ENCODE assay signal across 8 cellular contexts in genomic region chr1:54287176-54287650, GRCh38.
A peak's percentile ranks its signal among the peaks of the same experiment; 100 is the strongest.
DNase-seq lines count a peak whose midpoint lies in the region; ATAC-seq and TF ChIP-seq lines count a peak whose summit lies in the region.

No MANE protein-coding gene starts in this region.

- peak overlapping the region; percentile 17 for H3K9ac ChIP-seq in NT2/D1 (ENCODE audit: insufficient read length, low read depth)

- H3K4me1 ChIP-seq in A673 (ENCODE audit: insufficient read depth, low read length, poor library complexity, severe bottlenecking) (peaks cover 13% of the 10 kb centered on the region), NT2/D1 (ENCODE audit: insufficient read depth, insufficient read length) (peaks cover 39% of the 10 kb centered on the region), heart left ventricle (peaks cover 8 to 86% (median 64%) of the 10 kb centered on the region in 12 donors)

- peak overlapping the region; percentile 59 for H3K27ac ChIP-seq in A673 (ENCODE audit: low read depth, low read length, poor library complexity, severe bottlenecking)
- H3K27ac ChIP-seq in heart left ventricle = peak overlapping the region; percentile 61 to 85 (median 80)

- H3K36me3 ChIP-seq in A673 (ENCODE audit: insufficient read depth, low read length, poor library complexity, severe bottlenecking) (no peaks in the 10 kb centered on the region), NT2/D1 (ENCODE audit: insufficient read depth, insufficient read length, low read length) (peaks cover 2% of the 10 kb centered on the region), heart left ventricle (no peaks in the 10 kb centered on the region)

- H3K4me3 ChIP-seq in A673 (ENCODE audit: low read depth, low read length, poor library complexity, severe bottlenecking) (no peak overlapping the region), NT2/D1 (ENCODE audit: insufficient read length, low read depth) (no peak overlapping the region), heart left ventricle (no peak overlapping the region), skeletal muscle cell (ENCODE audit: low read depth, low read length) (no peak overlapping the region)

- POLR2A ChIA-PET in A673 (lab: Charles Lee; ENCODE audit: low non-redundant PET) = no interaction called here

- H3K9me3 ChIP-seq in A673 (ENCODE audit: low read depth, low read length, poor library complexity, severe bottlenecking) = no peaks in the 10 kb centered on the region
- H3K9me3 ChIP-seq in NT2/D1 (ENCODE audit: insufficient read depth, low read length) = no peaks in the 10 kb centered on the region
- H3K9me3 ChIP-seq in heart left ventricle = no peaks in the 10 kb centered on the region

- peak; percentile 73 for DNase-seq in A673 (ENCODE audit: low spot score)
- no peak for DNase-seq in NT2/D1 (ENCODE audit: low read depth, low spot score)
- peak; percentile 71 for DNase-seq in activated naive CD4-positive, alpha-beta T cell treated with anti-CD3 and anti-CD28 coated beads, Interleukin-2, amount 50 U/mL, for 16 hours
- DNase-seq in heart left ventricle = peak; percentile 72 to 89 (median 80)
- peak; percentile 78 for DNase-seq in skeletal muscle cell (ENCODE audit: low read depth)
- no peak for DNase-seq in glomerular visceral epithelial cell (ENCODE audit: extremely low spot score)

- 11 to 16% (median 13%) methylated on average over 5 to 8 of the region's 8 CpGs for WGBS in heart left ventricle, 4 donors

- BruUV-seq in A673 (replicated peaks; lab: Mats Ljungman, UMichigan) = no TSS peak

- TF ChIP-seq POLR2A in heart left ventricle (IDR thresholded peaks at IDR 0.05) = peak in 1 of 2 donors; percentile 10

- TF ChIP-seq CTCF in A673 (conservative IDR thresholded peaks at IDR 0.05; ENCODE audit: low read depth, low read length) = no peak
- TF ChIP-seq CTCF in heart left ventricle (IDR thresholded peaks at IDR 0.05) = no peak

- intact Hi-C loops in A673 (cut with micrococcal nuclease; ENCODE audit: unreplicated experiment) = no loop called here
- intact Hi-C loops in heart left ventricle (cut with DNase I) = no loop called here

- ATAC-seq in GM21717 (IDR thresholded peaks at IDR 0.05; ENCODE audit: unreplicated experiment) (peak; percentile 72), heart left ventricle (peak; percentile 83 to 92 (median 91)), HG03135 (IDR thresholded peaks at IDR 0.05; ENCODE audit: unreplicated experiment) (no peak)

- CTCF ChIA-PET in A673 (lab: Charles Lee) = interaction anchor here (0.6 kb wide), 1 partner anchor 202 kb away, joined by 4 read pairs; no protein-coding TSS in a partner anchor

- H3K27me3 ChIP-seq in A673 (replicated peaks; ENCODE audit: insufficient read depth, low read depth, low read length, poor library complexity) (no peaks in the 10 kb centered on the region), NT2/D1 (ENCODE audit: insufficient read depth, insufficient read length) (no peaks in the 10 kb centered on the region), heart left ventricle (no peaks in the 10 kb centered on the region)

Comparison
In these comparisons a context has a peak if more than half of its experiments do, and no peak if none do; other contexts are left out.
1. DNase-seq: peak in A673 (single experiment), activated naive CD4-positive, alpha-beta T cell treated with anti-CD3 and anti-CD28 coated beads, Interleukin-2, amount 50 U/mL, for 16 hours (single experiment), heart left ventricle (5 of 5) and skeletal muscle cell (single experiment); none in NT2/D1 (single experiment) and glomerular visceral epithelial cell (single experiment).